Comparison of ENCODE assay signal across 11 cellular contexts in the genomic region with DNA sequence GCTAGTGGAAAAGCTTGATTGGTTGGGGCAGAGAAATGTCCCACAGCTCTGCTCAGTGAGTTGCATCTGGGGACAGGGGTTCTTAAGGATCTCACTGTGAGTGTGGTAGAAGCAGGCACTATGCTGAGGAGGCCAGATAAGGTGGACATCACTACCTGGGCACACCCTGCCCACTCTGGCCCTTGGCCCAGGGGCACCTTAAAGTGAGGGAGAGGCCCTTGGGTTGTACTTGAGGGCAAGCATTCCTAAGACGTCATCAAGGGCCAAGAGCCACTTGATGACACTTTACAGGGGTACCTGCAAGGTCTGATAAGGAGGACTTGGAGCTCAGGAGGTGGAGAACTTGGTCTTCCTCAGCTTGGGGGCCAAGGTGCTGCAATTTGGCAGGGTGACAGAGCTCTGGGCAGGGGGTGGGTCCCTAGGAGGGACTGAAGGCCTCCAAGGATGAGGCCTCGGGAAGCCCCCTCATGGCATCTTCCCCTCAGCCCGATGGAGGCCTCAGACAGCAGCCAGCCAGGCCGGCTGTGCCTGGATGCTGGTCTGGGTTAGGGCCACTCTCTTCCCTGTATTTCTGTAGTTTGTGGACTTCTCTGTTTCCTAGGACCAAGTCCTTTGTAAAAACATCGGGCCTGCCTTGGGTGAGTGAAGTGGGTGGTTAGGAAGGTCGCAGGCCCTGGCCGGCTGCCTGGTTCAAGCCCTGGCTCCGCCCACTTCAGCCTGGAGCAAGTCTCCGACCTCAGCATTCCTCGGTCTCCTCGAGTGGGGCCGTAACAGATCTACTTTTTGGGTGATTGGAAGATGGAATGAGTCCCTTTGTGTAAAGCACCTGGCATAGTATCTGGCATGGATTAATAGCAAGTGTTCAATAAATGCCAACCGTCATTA. TPM values are rescaled to one million over a fixed set of nuclear protein-coding genes. Genes with fewer than 3 reads are reported as not detected.
DNase-seq lines count a peak whose midpoint lies in the region; ATAC-seq, FAIRE-seq and TF ChIP-seq lines count a peak whose summit lies in the region.
"Had no signal": no experiment of that assay in that cellular context is flagged by ENCODE, and none has a peak within 500 bp of the region (broad histone marks: within the 10 kb centered on the region; RNA-seq: fewer than 3 reads in every experiment).

No MANE protein-coding gene starts in this region.

- POLR2A ChIA-PET in HepG2 (lab: Yijun Ruan, JAX), result no interaction called here

- BruUV-seq in HepG2 (replicated peaks; lab: Mats Ljungman, UMichigan), result no TSS peak

- 60% methylated on average over 4 of the region's 13 CpGs for WGBS in right lobe of liver (ENCODE audit: insufficient coverage, low coverage, low lambda C conversion rate, missing lambda C conversion rate)
- 76% methylated on average over 13 of the region's 13 CpGs for WGBS in HepG2 (ENCODE audit: low lambda C conversion rate)
- 43 to 65% (median 61%) methylated on average over 13 of the region's 13 CpGs for WGBS in adrenal gland, 4 donors

- H3K9ac ChIP-seq in HepG2 (ENCODE audit: insufficient read depth, low read depth, low read length), result no peak overlapping the region

- TF ChIP-seq EP300 in HepG2 (IDR thresholded peaks at IDR 0.05; ENCODE audit: low read depth in 2 of 2, low read length in 2 of 2) (no peak), HepG2 (CRISPR knock-in tag; IDR thresholded peaks at IDR 0.05; ENCODE audit: borderline replicate concordance) (no peak)

- no peaks in the 10 kb centered on the region for H4K20me1 ChIP-seq in HepG2 (ENCODE audit: insufficient read depth, low read length)

- in situ Hi-C loops in HepG2 (cut with HindIII; ENCODE audit: extremely low pct_ligation_motif_present, low pct_unique_long_range_greater_than_20kb), result no loop called here

- no peak for TF ChIP-seq RAD21 in HepG2 (CRISPR knock-in tag; IDR thresholded peaks at IDR 0.05)

- H3K4me3 ChIP-seq in right lobe of liver (no peak overlapping the region), HepG2 (replicated peaks in 1 of 3; ENCODE audit: insufficient read depth in 1 of 3, low read depth in 2 of 3, low read length in 3 of 3) (no peak overlapping the region), adrenal gland (no peak overlapping the region), left lung (no peak overlapping the region), uterus (no peak overlapping the region)

- CTCF ChIA-PET in HepG2 (lab: Yijun Ruan, JAX; ENCODE audit: low intra/inter-chr PET ratio, low total read pairs), result no interaction called here

- no peak for FAIRE-seq in HepG2 (lab: Jason Lieb, UNC)
- FAIRE-seq: bronchial epithelial cell had no signal

- H3K27me3 ChIP-seq in right lobe of liver (no peaks in the 10 kb centered on the region), HepG2 (ENCODE audit: control insufficient read depth in 1 of 2, insufficient read depth in 2 of 2, low read length in 2 of 2) (no peaks in the 10 kb centered on the region), adrenal gland (no peaks in the 10 kb centered on the region), left lung (no peaks in the 10 kb centered on the region), uterus (no peaks in the 10 kb centered on the region)

- no peaks in the 10 kb centered on the region for H3K4me1 ChIP-seq in right lobe of liver
- H3K4me1 ChIP-seq in HepG2 (ENCODE audit: insufficient read depth, low read length), result no peaks in the 10 kb centered on the region
- H3K4me1 ChIP-seq in adrenal gland (replicated peaks in 1 of 2), result peaks cover 0 to 8% of the 10 kb centered on the region in 2 donors
- peaks cover 11 to 28% of the 10 kb centered on the region in 2 donors for H3K4me1 ChIP-seq in left lung
- H3K4me1 ChIP-seq in uterus, result no peaks in the 10 kb centered on the region

- ATAC-seq in right lobe of liver (peak in 3 of 4 donors; percentile 9 to 40 (median 37)), HepG2 (no peak), left lung (peak; percentile 81), HG02642 (IDR thresholded peaks at IDR 0.05; ENCODE audit: poor library complexity, unreplicated experiment) (no peak)

- intact Hi-C loops in right lobe of liver (cut with DNase I) (no loop called here), HepG2 (cut with micrococcal nuclease; ENCODE audit: unreplicated experiment) (no loop called here), adrenal gland (cut with DNase I) (no loop called here), left lung (cut with DNase I) (no loop called here), uterus (cut with DNase I; ENCODE audit: low total_unique reads) (no loop called here)

- TF ChIP-seq CTCF in right lobe of liver (IDR thresholded peaks at IDR 0.05) (no peak), HepG2 (CRISPR knock-in tag; IDR thresholded peaks at IDR 0.05) (no peak), adrenal gland (IDR thresholded peaks at IDR 0.05) (no peak), left lung (IDR thresholded peaks at IDR 0.05) (no peak), uterus (IDR thresholded peaks at IDR 0.05) (no peak)

- no peak overlapping the region for H2AFZ ChIP-seq in HepG2 (ENCODE audit: low read length)

- H3K79me2 ChIP-seq in HepG2 (ENCODE audit: insufficient read depth, low read length), result no peaks in the 10 kb centered on the region

- H3K36me3 ChIP-seq in right lobe of liver (peaks cover 0 to 33% (median 12%) of the 10 kb centered on the region in 4 donors), HepG2 (replicated peaks in 1 of 2; ENCODE audit: control insufficient read depth in 1 of 2, insufficient read depth in 2 of 2, low read length in 2 of 2) (peaks cover 7 to 19% of the 10 kb centered on the region in 2 experiments; a peak in 4 of 5 replicates), adrenal gland (replicated peaks in 1 of 2) (peaks cover 0 to 33% of the 10 kb centered on the region in 2 donors), left lung (peaks cover 0 to 41% of the 10 kb centered on the region in 2 donors), uterus (no peaks in the 10 kb centered on the region)

- no peak overlapping the region for H3K4me2 ChIP-seq in HepG2 (ENCODE audit: low read depth, low read length)

- H3K27ac ChIP-seq in right lobe of liver, result no peak overlapping the region
- H3K27ac ChIP-seq in HepG2 (ENCODE audit: extremely low read length, insufficient read depth, low read length), result no peak overlapping the region
- H3K27ac ChIP-seq in adrenal gland, result no peak overlapping the region
- H3K27ac ChIP-seq in left lung, result peak overlapping the region; percentile 73 to 81
- H3K27ac ChIP-seq in uterus, result peak overlapping the region; percentile 2 to 30

- TF ChIP-seq POLR2A in right lobe of liver (IDR thresholded peaks at IDR 0.05), result no peak
- no peak for TF ChIP-seq POLR2A in HepG2 (IDR thresholded peaks at IDR 0.05; ENCODE audit: insufficient read depth in 1 of 2, low read depth in 2 of 2, low read length in 2 of 2)
- TF ChIP-seq POLR2A in adrenal gland (IDR thresholded peaks at IDR 0.05), result no peak
- TF ChIP-seq POLR2A in uterus (IDR thresholded peaks at IDR 0.05), result no peak

- DNase-seq in right lobe of liver, result no peak
- no peak for DNase-seq in HepG2 (ENCODE audit: low spot score)
- DNase-seq in adrenal gland, result peak in 6 of 7 donors; percentile 49 to 67 (median 58)
- peak; percentile 85 for DNase-seq in left lung
- DNase-seq in uterus, result no peak
- DNase-seq in anterior cingulate cortex (lab: John Stamatoyannopoulos, UW), result no peak
- DNase-seq in activated CD8-positive, alpha-beta memory T cell treated with anti-CD3 and anti-CD28 coated beads for 24 hours, result no peak
- DNase-seq: activated naive CD4-positive, alpha-beta T cell treated with anti-CD3 and anti-CD28 coated beads, Interleukin-2, amount 10 ng/mL, durations not matched to agents 7 days and 5 days; NCI-H2227 treated with DMSO at 0.1 percent for 48 hours had no signal

- H3K9me3 ChIP-seq in right lobe of liver (no peaks in the 10 kb centered on the region), HepG2 (ENCODE audit: low read length) (no peaks in the 10 kb centered on the region), adrenal gland (replicated peaks in 1 of 3) (no peaks in the 10 kb centered on the region), left lung (no peaks in the 10 kb centered on the region), uterus (no peaks in the 10 kb centered on the region)

TF ChIP-seq in HepG2, 621 proteins besides CTCF, POLR2A, EP300 and RAD21:
- no peak for TF ChIP-seq ZNF788 (CRISPR knock-in tag; IDR thresholded peaks at IDR 0.05; ENCODE audit: borderline replicate concordance)
- TF ChIP-seq MEIS2 (CRISPR knock-in tag; IDR thresholded peaks at IDR 0.05), result no peak
- no peak for TF ChIP-seq RARG (CRISPR knock-in tag; IDR thresholded peaks at IDR 0.05; ENCODE audit: low read depth)
- no peak for TF ChIP-seq ZNF460 (CRISPR knock-in tag; IDR thresholded peaks at IDR 0.05; ENCODE audit: borderline replicate concordance)

RNA-seq across cellular contexts. Expression of a gene that starts 24.8 kb away (rescaled TPM):
- total RNA-seq in right lobe of liver (under 1 TPM in 3 of 6 experiments, not detected in 3; 0.17 to 0.27 (median 0.19) TPM), HepG2 (2016; rRNA removed; fragmentation: Illumina TruSeq; extraction: Trizol) (not detected in 2 replicates), adrenal gland (1 to 10 TPM in 3 of 8 donors, under 1 TPM in 4, not detected in 1; 0.29 to 4.5 (median 0.78) TPM), left lung (1 to 10 TPM; 3.9 to 4.2 TPM), uterus (under 1 TPM in 2 of 4 donors, not detected in 2; 0.48 to 0.98 TPM)
- total RNA-seq in HepG2 (2016; cell fraction: cytosol; rRNA removed; fragmentation: Illumina TruSeq; extraction: Trizol; ENCODE audit: low read depth), result not detected in 2 replicates
- total RNA-seq in HepG2 (2016; cell fraction: insoluble cytoplasmic fraction; rRNA removed; fragmentation: Illumina TruSeq; extraction: Trizol), result 0.11 TPM in 1 of 2 replicates, not detected in the other
- 0.41 TPM in 1 of 2 replicates, not detected in the other for total RNA-seq in HepG2 (2016; cell fraction: membrane; rRNA removed; fragmentation: Illumina TruSeq; extraction: Trizol)
- total RNA-seq in HepG2 (2016; cell fraction: nucleus; rRNA removed; fragmentation: Illumina TruSeq; extraction: Trizol), result not detected in 2 replicates
- polyA plus RNA-seq in HepG2 (2011; rRNA removed) (not detected in 2 replicates), adrenal gland (1 to 10 TPM; 1.0 to 1.8 (median 1.2) TPM)
- polyA plus RNA-seq in HepG2 (2011; cell fraction: cytosol; rRNA removed), result not detected in 2 replicates
- polyA plus RNA-seq in HepG2 (2011; cell fraction: nucleus; rRNA removed), result 0.16 TPM in 1 of 2 replicates, not detected in the other
- 0.17 and 0.20 TPM in 2 replicates for polyA plus RNA-seq in HepG2 (2012)
- polyA plus RNA-seq in HepG2 (2016; cell fraction: cytosol; fragmentation: Illumina TruSeq; extraction: Trizol; ENCODE audit: low read depth), result not detected in 2 replicates
- not detected in 2 replicates for polyA plus RNA-seq in HepG2 (2016; cell fraction: insoluble cytoplasmic fraction; fragmentation: Illumina TruSeq; extraction: Trizol; ENCODE audit: low read depth)
- not detected in 2 replicates for polyA plus RNA-seq in HepG2 (2016; cell fraction: membrane; fragmentation: Illumina TruSeq; extraction: Trizol; ENCODE audit: low read depth)
- polyA plus RNA-seq in HepG2 (2016; cell fraction: nucleus; fragmentation: Illumina TruSeq; extraction: Trizol; ENCODE audit: insufficient read depth, low read depth), result not detected in 2 replicates
- 0.10 and 0.19 TPM in 2 replicates for polyA minus RNA-seq in HepG2 (2011; rRNA and poly(A)+ RNA removed; ENCODE audit: low replicate concordance)
- polyA minus RNA-seq in HepG2 (2011; cell fraction: cytosol; rRNA and poly(A)+ RNA removed), result not detected in 2 replicates
- not detected in 2 replicates for polyA minus RNA-seq in HepG2 (2011; cell fraction: nucleus; rRNA and poly(A)+ RNA removed)

Comparison
In these comparisons a context has a peak if more than half of its experiments do, and no peak if none do; other contexts are left out.
1. ATAC-seq: peak in right lobe of liver (3 of 4) and left lung (single experiment); none in HepG2 (single experiment) and HG02642 (single experiment).
2. DNase-seq: peak in adrenal gland (6 of 7) and left lung (2 of 2); none in right lobe of liver (0 of 3), HepG2 (single experiment), uterus (0 of 2), anterior cingulate cortex (0 of 58) and activated CD8-positive, alpha-beta memory T cell treated with anti-CD3 and anti-CD28 coated beads for 24 hours (single experiment).
3. H3K27ac ChIP-seq: peak in left lung (2 of 2) and uterus (2 of 2); none in right lobe of liver (0 of 3), HepG2 (single experiment) and adrenal gland (0 of 5).